Comparison of ENCODE assay signal across 8 cellular contexts in genomic region chr18:3015203-3015590, GRCh38. TPM values are rescaled to one million over a fixed set of nuclear protein-coding genes. Genes with fewer than 3 reads are reported as not detected.
DNase-seq lines count a peak whose midpoint lies in the region; ATAC-seq and TF ChIP-seq lines count a peak whose summit lies in the region.

No MANE protein-coding gene starts in this region.

- peaks cover 60% of the 10 kb centered on the region for H3K4me1 Mint-ChIP-seq in CD4-positive, alpha-beta T cell (ENCODE audit: low read depth)

- intact Hi-C loops in CD4-positive, alpha-beta T cell (cut with DNase I, micrococcal nuclease) = no loop called here
- intact Hi-C loops in Panc1 (cut with micrococcal nuclease; ENCODE audit: unreplicated experiment) = no loop called here
- intact Hi-C loops in dorsolateral prefrontal cortex (cut with DNase I) = loop anchor here (5.0 to 10.0 kb wide), 4 partner anchors 50 to 137 kb away; no protein-coding TSS in a partner anchor

- no peaks in the 10 kb centered on the region for H3K27me3 ChIP-seq in CD4-positive, alpha-beta T cell (ENCODE audit: control insufficient read depth, insufficient read depth, low read length)
- H3K27me3 ChIP-seq in Panc1 (ENCODE audit: control insufficient read depth, insufficient read depth, low read length) = no peaks in the 10 kb centered on the region
- no peaks in the 10 kb centered on the region for H3K27me3 ChIP-seq in dorsolateral prefrontal cortex
- no peaks in the 10 kb centered on the region for H3K27me3 ChIP-seq in neutrophil

- CTCF ChIA-PET in CD4-positive, alpha-beta T cell (lab: Charles Lee) = interaction anchor here (0.9 to 2.9 kb wide), 5 partner anchors 21 to 231 kb away, joined by 3 to 15 read pairs (median 3); no protein-coding TSS in a partner anchor
- CTCF ChIA-PET in Panc1 (lab: Charles Lee) = interaction anchor here (1.9 kb wide), 1 partner anchor 48 kb away, joined by 6 read pairs; no protein-coding TSS in a partner anchor

- H3K36me3 ChIP-seq in Panc1 (ENCODE audit: control insufficient read depth, insufficient read depth, low read length) (no peaks in the 10 kb centered on the region), neutrophil (peaks cover 17% of the 10 kb centered on the region)

- peak overlapping the region; percentile 77 for H3K4me3 Mint-ChIP-seq in CD4-positive, alpha-beta T cell

- POLR2A ChIA-PET in CD4-positive, alpha-beta T cell (lab: Charles Lee) = interaction anchor here (1.0 to 8.5 kb wide), 4 partner anchors 10 to 233 kb away, joined by 3 to 120 read pairs (median 3); no protein-coding TSS in a partner anchor
- POLR2A ChIA-PET in Panc1 (lab: Charles Lee) = no interaction called here

- BruUV-seq in Panc1 (replicated peaks; lab: Mats Ljungman, UMichigan) = no TSS peak

- no peaks in the 10 kb centered on the region for H3K9me3 ChIP-seq in CD4-positive, alpha-beta T cell (ENCODE audit: control insufficient read depth, low read length)
- no peaks in the 10 kb centered on the region for H3K9me3 ChIP-seq in Panc1 (ENCODE audit: control insufficient read depth, insufficient read depth, low read depth, low read length)
- H3K9me3 ChIP-seq in neutrophil = no peaks in the 10 kb centered on the region

- peaks cover 23% of the 10 kb centered on the region for H3K36me3 Mint-ChIP-seq in CD4-positive, alpha-beta T cell (ENCODE audit: low read depth)

- ATAC-seq in CD4-positive, alpha-beta T cell (ENCODE audit: poor library complexity) = no peak
- no peak for ATAC-seq in Panc1
- ATAC-seq in GM18867 (IDR thresholded peaks at IDR 0.05; ENCODE audit: unreplicated experiment) = no peak

- H3K4me3 ChIP-seq in Panc1 (ENCODE audit: low read depth in 2 of 2, low read length in 2 of 2) (no peak overlapping the region), dorsolateral prefrontal cortex (no peak overlapping the region), neutrophil (ENCODE audit: low read depth in 1 of 2, low read length in 1 of 2) (peak overlapping the region; percentile 37 to 54)

- no peaks in the 10 kb centered on the region for H3K27me3 Mint-ChIP-seq in CD4-positive, alpha-beta T cell

- in situ Hi-C loops in Panc1 (cut with HindIII; ENCODE audit: low pct_unique_long_range_greater_than_20kb, low sequenced_read_pairs) = no loop called here

- H3K4me1 ChIP-seq in Panc1 (ENCODE audit: control insufficient read depth, insufficient read depth, low read length) (peaks cover 29% of the 10 kb centered on the region), neutrophil (ENCODE audit: control insufficient read depth in 1 of 2, insufficient read depth in 1 of 2, low read depth in 1 of 2, low read length in 1 of 2) (peaks cover 80 to 86% of the 10 kb centered on the region in 2 experiments)

- peak overlapping the region; percentile 74 for H3K27ac Mint-ChIP-seq in CD4-positive, alpha-beta T cell

- no peak overlapping the region for H3K27ac ChIP-seq in CD4-positive, alpha-beta T cell (ENCODE audit: low read depth, low read length)
- H3K27ac ChIP-seq in Panc1 (ENCODE audit: low read length) (peak overlapping the region; percentile 58), dorsolateral prefrontal cortex (peak overlapping the region in 55 of 59 donors; percentile 7 to 86 (median 71)), neutrophil (peak overlapping the region; percentile 95)

- no peaks in the 10 kb centered on the region for H3K9me3 Mint-ChIP-seq in CD4-positive, alpha-beta T cell

- no peak for TF ChIP-seq CTCF in CD4-positive, alpha-beta T cell (IDR thresholded peaks at IDR 0.05)
- TF ChIP-seq CTCF in Panc1 (IDR thresholded peaks at IDR 0.05) (no peak), dorsolateral prefrontal cortex (IDR thresholded peaks at IDR 0.05 in 54 of 56, conservative IDR thresholded peaks at IDR 0.05 in 2 of 56; ENCODE audit: low read depth in 1 of 56, partially characterized antibody in 56 of 56) (no peak), neutrophil (IDR thresholded peaks at IDR 0.05) (no peak)

- no peak for DNase-seq in CD4-positive, alpha-beta T cell
- peak; percentile 30 for DNase-seq in Panc1 (ENCODE audit: low read depth, low spot score)
- no peak for DNase-seq in dorsolateral prefrontal cortex
- DNase-seq in stimulated activated CD4-positive, alpha-beta T cell treated with anti-CD3 and anti-CD28 coated beads, Interleukin-4, amount 100 ng/mL, for 1 hour = no peak
- DNase-seq in NCI-H510A treated with DMSO at 0.1 percent for 48 hours (lab: John Stamatoyannopoulos, UW) = no peak
- no peak for DNase-seq in NCI-H1048 (lab: John Stamatoyannopoulos, UW)

RNA-seq across cellular contexts. Expression of gene LPIN2, which starts 2.3 kb away (rescaled TPM):
- 10 to 100 TPM; 48.7 to 49.0 TPM for total RNA-seq in CD4-positive, alpha-beta T cell
- 38.3 TPM for total RNA-seq in Panc1 (2021; ENCODE audit: unreplicated experiment)
- polyA plus RNA-seq in Panc1 (2012; ENCODE audit: insufficient read length) = 18.8 TPM
- total RNA-seq in dorsolateral prefrontal cortex = 10 to 100 TPM; 37.1 to 95.3 (median 57.4) TPM

Comparison
In these comparisons a context has a peak if more than half of its experiments do, and no peak if none do; other contexts are left out.
1. H3K4me3 ChIP-seq: peak in neutrophil (2 of 2); none in Panc1 (0 of 2) and dorsolateral prefrontal cortex (0 of 59).
2. intact Hi-C loops: an anchor here in dorsolateral prefrontal cortex (5.0 to 10.0 kb wide); none called in CD4-positive, alpha-beta T cell and Panc1.